ENCODE assay signal across 8 cellular contexts in genomic region chr6:105401247-105402089, GRCh38. TPM values are rescaled to one million over a fixed set of nuclear protein-coding genes. Genes with fewer than 3 reads are reported as not detected.
A peak's percentile ranks its signal among the peaks of the same experiment; 100 is the strongest.
DNase-seq lines count a peak whose midpoint lies in the region; ATAC-seq and TF ChIP-seq lines count a peak whose summit lies in the region.

No MANE protein-coding gene starts in this region.

- H3K4me1 ChIP-seq in SJCRH30 (peaks cover 8% of the 10 kb centered on the region), sigmoid colon (peaks cover 0 to 30% (median 25%) of the 10 kb centered on the region in 4 donors)

- no peak for TF ChIP-seq POLR2A in sigmoid colon (IDR thresholded peaks at IDR 0.05)

- WGBS in sigmoid colon, 2 donors, result 16 to 61% methylated on average over 8 of the region's 8 CpGs

- no peak overlapping the region for H3K27ac ChIP-seq in SJCRH30
- H3K27ac ChIP-seq in sigmoid colon, result peak overlapping the region in 2 of 4 donors; percentile 13 to 78

- H3K27me3 ChIP-seq in SJCRH30, result no peaks in the 10 kb centered on the region
- no peaks in the 10 kb centered on the region for H3K27me3 ChIP-seq in sigmoid colon

- TF ChIP-seq EP300 in sigmoid colon (IDR thresholded peaks at IDR 0.05), result no peak

- intact Hi-C loops in sigmoid colon (cut with DNase I), result loop anchor here (2.0 to 5.0 kb wide), 2 partner anchors 75 to 264 kb away; a partner anchor contains a TSS

- ATAC-seq in HG03025 (IDR thresholded peaks at IDR 0.05; ENCODE audit: low FRiP score, unreplicated experiment) (no peak), HG03108 (IDR thresholded peaks at IDR 0.05; ENCODE audit: unreplicated experiment) (no peak)

- no peak for TF ChIP-seq CTCF in fibroblast of mammary gland (conservative IDR thresholded peaks at IDR 0.05; ENCODE audit: control insufficient read depth, insufficient read depth, low read depth, low read length)
- TF ChIP-seq CTCF in sigmoid colon (IDR thresholded peaks at IDR 0.05), result no peak

- H3K4me3 ChIP-seq in SJCRH30, result peak overlapping the region; percentile 92
- peak overlapping the region; percentile 86 for H3K4me3 ChIP-seq in fibroblast of mammary gland (ENCODE audit: control insufficient read depth, low read depth, low read length)
- H3K4me3 ChIP-seq in sigmoid colon, result peak overlapping the region; percentile 86 to 95 (median 90)

- no peaks in the 10 kb centered on the region for H3K9me3 ChIP-seq in SJCRH30 (replicated peaks)
- no peaks in the 10 kb centered on the region for H3K9me3 ChIP-seq in sigmoid colon

- peak; percentile 41 for DNase-seq in GM03348 (ENCODE audit: low spot score)
- DNase-seq in SJCRH30, result peak in 1 of 2 experiments; percentile 12
- DNase-seq in fibroblast of mammary gland (ENCODE audit: low read depth), result peak; percentile 39
- no peak for DNase-seq in sigmoid colon
- no peak for DNase-seq in medulla oblongata (ENCODE audit: extremely low spot score)
- DNase-seq in NCI-H510A (lab: John Stamatoyannopoulos, UW), result no peak

- H3K36me3 ChIP-seq in SJCRH30, result peaks cover 2% of the 10 kb centered on the region; the same call in 1 of the 2 replicates
- peaks cover 0 to 4% (median 0%) of the 10 kb centered on the region in 4 donors for H3K36me3 ChIP-seq in sigmoid colon

RNA-seq across cellular contexts. Expression of gene PREP, which starts 1.4 kb away (rescaled TPM):
- total RNA-seq in SJCRH30 (2014; rRNA removed; shearing (Covaris generic)), result 46.2 and 46.4 TPM in 2 replicates
- total RNA-seq in sigmoid colon, result 10 to 100 TPM; 14.1 to 23.5 (median 21.1) TPM
- 10 to 100 TPM; 37.2 to 47.9 (median 44.6) TPM for polyA plus RNA-seq in sigmoid colon

Comparison
In these comparisons a context has a peak if more than half of its experiments do, and no peak if none do; other contexts are left out.
1. DNase-seq: peak in GM03348 (single experiment) and fibroblast of mammary gland (single experiment); none in sigmoid colon (single experiment), medulla oblongata (single experiment) and NCI-H510A (single experiment).
2. Peak in every context shown above with its lines, with median percentiles within 50 percentile points of each other: H3K4me3 ChIP-seq.